Comparison of ENCODE assay signal across 1 cellular context in genomic region chr10:63491558-63492316, GRCh38.
TF ChIP-seq lines count a peak whose summit lies in the region.

No MANE protein-coding gene starts in this region.

TF ChIP-seq in HepG2, 621 proteins besides CTCF, POLR2A, EP300 and RAD21 (continued from another document):
- TF ChIP-seq HIC2 (CRISPR knock-in tag; IDR thresholded peaks at IDR 0.05; ENCODE audit: low read depth) (no peak), MTERF4 (CRISPR knock-in tag; IDR thresholded peaks at IDR 0.05) (no peak), ZNF841 (CRISPR knock-in tag; IDR thresholded peaks at IDR 0.05; ENCODE audit: borderline replicate concordance) (no peak), POGK (CRISPR knock-in tag; conservative IDR thresholded peaks at IDR 0.05) (no peak), SIX4 (CRISPR knock-in tag; IDR thresholded peaks at IDR 0.05) (no peak)
TF ChIP-seq in HepG2: peak in this region for 2.
